Comparison of ENCODE assay signal across 17 cellular contexts in genomic region chr7:125085084-125085483, GRCh38.
DNase-seq lines count a peak whose midpoint lies in the region; ATAC-seq lines count a peak whose summit lies in the region.
"Had no signal": no experiment of that assay in that cellular context is flagged by ENCODE, and none has a peak within 500 bp of the region (broad histone marks: within the 10 kb centered on the region; RNA-seq: fewer than 3 reads in every experiment).

No MANE protein-coding gene starts in this region.

- no peak overlapping the region for H3K18ac ChIP-seq in trophoblast cell (ENCODE audit: low read length)

- no peak overlapping the region for H2BK120ac ChIP-seq in trophoblast cell (ENCODE audit: insufficient read depth, low read length, poor library complexity)

- H2BK5ac ChIP-seq in trophoblast cell (ENCODE audit: low read depth, low read length, poor library complexity) = no peak overlapping the region

- no peaks in the 10 kb centered on the region for H3K9me3 ChIP-seq in trophoblast cell (ENCODE audit: insufficient read depth, low read depth, low read length)
- H3K9me3 ChIP-seq: A549; BLaER1 treated with 17β-estradiol and CSF1 and Interleukin-3, amounts not matched to agents 10 nM and 100 nM had no signal

- H2BK12ac ChIP-seq in trophoblast cell (ENCODE audit: low read length) = no peak overlapping the region

- H3K23ac ChIP-seq in trophoblast cell (ENCODE audit: low read length) = no peak overlapping the region

- H2AFZ ChIP-seq in trophoblast cell (ENCODE audit: insufficient read depth, low read length, poor library complexity) = no peak overlapping the region

- no peak overlapping the region for H3K4me3 ChIP-seq in trophoblast cell (ENCODE audit: low read depth, low read length)
- H3K4me3 ChIP-seq: A549; BLaER1 treated with 17β-estradiol and CSF1 and Interleukin-3, amounts not matched to agents 10 nM and 100 nM had no signal

- no peaks in the 10 kb centered on the region for H3K79me1 ChIP-seq in trophoblast cell (ENCODE audit: low read length)

- no peaks in the 10 kb centered on the region for H3K4me1 ChIP-seq in trophoblast cell (ENCODE audit: control insufficient read depth in 1 of 2, insufficient read depth in 2 of 2, low read length in 2 of 2)
- H3K4me1 ChIP-seq: A549; BLaER1 treated with 17β-estradiol and CSF1 and Interleukin-3, amounts not matched to agents 10 nM and 100 nM had no signal

- no peak overlapping the region for H3K4me2 ChIP-seq in trophoblast cell (ENCODE audit: low read length)
- H3K4me2 ChIP-seq: A549; BLaER1 treated with 17β-estradiol and CSF1 and Interleukin-3, amounts not matched to agents 10 nM and 100 nM had no signal

- no peak overlapping the region for H3K27ac ChIP-seq in trophoblast cell (ENCODE audit: low read depth, low read length)
- H3K27ac ChIP-seq: 22Rv1; A549; BLaER1 treated with 17β-estradiol and CSF1 and Interleukin-3, amounts not matched to agents 10 nM and 100 nM; C4-2B had no signal

- H4K91ac ChIP-seq in trophoblast cell (ENCODE audit: low read depth, low read length) = no peak overlapping the region

- H4K12ac ChIP-seq in trophoblast cell (ENCODE audit: low read depth, low read length) = no peak overlapping the region

- H3K36me3 ChIP-seq in trophoblast cell (ENCODE audit: control insufficient read depth in 1 of 2, insufficient read depth in 2 of 2, low read length in 2 of 2) = no peaks in the 10 kb centered on the region
- H3K36me3 ChIP-seq: BLaER1 treated with 17β-estradiol and CSF1 and Interleukin-3, amounts not matched to agents 10 nM and 100 nM had no signal

- no peak overlapping the region for H3K14ac ChIP-seq in trophoblast cell (ENCODE audit: low read length)

- H3K79me2 ChIP-seq in trophoblast cell (ENCODE audit: control insufficient read depth, insufficient read depth, low read length, poor library complexity) = no peaks in the 10 kb centered on the region

- no peak overlapping the region for H3K9ac ChIP-seq in trophoblast cell (ENCODE audit: low read length)
- H3K9ac ChIP-seq: BLaER1 treated with 17β-estradiol and CSF1 and Interleukin-3, amounts not matched to agents 10 nM and 100 nM had no signal

- ATAC-seq in GM18517 (IDR thresholded peaks at IDR 0.05; ENCODE audit: unreplicated experiment) = no peak
- ATAC-seq: A549; CD8-positive, alpha-beta T cell had no signal

- H4K8ac ChIP-seq in trophoblast cell (ENCODE audit: low read depth, low read length) = no peak overlapping the region

- no peak overlapping the region for H3K4ac ChIP-seq in trophoblast cell (ENCODE audit: low read depth, low read length)

- H2AK5ac ChIP-seq in trophoblast cell (ENCODE audit: low read length) = no peak overlapping the region

- no peaks in the 10 kb centered on the region for H3K27me3 ChIP-seq in trophoblast cell (ENCODE audit: insufficient read depth, low read length)
- H3K27me3 ChIP-seq: BLaER1 treated with 17β-estradiol and CSF1 and Interleukin-3, amounts not matched to agents 10 nM and 100 nM had no signal

- DNase-seq in COLO829 (ENCODE audit: low spot score) (peak; percentile 19), medulla oblongata (ENCODE audit: extremely low spot score) (peak; percentile 10), superior temporal gyrus (ENCODE audit: extremely low spot score) (peak; percentile 54), trophoblast cell (no peak)
- DNase-seq: AML-193; CD4-positive, alpha-beta T cell; CD8-positive, alpha-beta T cell; COR-L47; DMS 273 treated with DMSO at 0.1 percent for 48 hours; DMS153; DMS79 treated with DMSO at 0.1 percent for 48 hours; GF-D8 had no signal

Comparison
In these comparisons a context has a peak if more than half of its experiments do, and no peak if none do; other contexts are left out.
1. DNase-seq: peak in COLO829 (single experiment), medulla oblongata (single experiment) and superior temporal gyrus (single experiment); none in trophoblast cell (0 of 2).